In genomic region chr3:172630316-172630715, GRCh38 we compare ENCODE assay signal across 30 cellular contexts.
A peak's percentile ranks its signal among the peaks of the same experiment; 100 is the strongest.
DNase-seq lines count a peak whose midpoint lies in the region; ATAC-seq and TF ChIP-seq lines count a peak whose summit lies in the region.
"Had no signal": no experiment of that assay in that cellular context is flagged by ENCODE, and none has a peak within 500 bp of the region (broad histone marks: within the 10 kb centered on the region; RNA-seq: fewer than 3 reads in every experiment).

No MANE protein-coding gene starts in this region.

- POLR2A ChIA-PET in CD8-positive, alpha-beta T cell (lab: Charles Lee): no interaction called here

- no peaks in the 10 kb centered on the region for H3K27me3 ChIP-seq in CD8-positive, alpha-beta T cell (ENCODE audit: insufficient read depth, low read length)
- no peaks in the 10 kb centered on the region for H3K27me3 ChIP-seq in left ventricle myocardium inferior (ENCODE audit: low read depth)
- H3K27me3 ChIP-seq in tibial nerve: no peaks in the 10 kb centered on the region
- H3K27me3 ChIP-seq: hepatocyte, stomach had no signal

- CTCF ChIA-PET in CD8-positive, alpha-beta T cell (lab: Charles Lee): no interaction called here

- H3K27ac ChIP-seq in CD8-positive, alpha-beta T cell (ENCODE audit: low read depth, low read length): no peak overlapping the region
- H3K27ac ChIP-seq in left ventricle myocardium inferior (replicated peaks): peak overlapping the region; percentile 39
- peak overlapping the region in 2 of 4 donors; percentile 38 to 39 for H3K27ac ChIP-seq in tibial nerve
- H3K27ac ChIP-seq: C4-2B, coronary artery, epithelial cell of prostate, hepatocyte, parathyroid adenoma, stomach had no signal

- no peak overlapping the region for H3K4me3 Mint-ChIP-seq in CD8-positive, alpha-beta T cell
- H3K4me3 Mint-ChIP-seq in endothelial cell (ENCODE audit: unreplicated experiment): no peak overlapping the region
- H3K4me3 Mint-ChIP-seq: activated naive CD8-positive, alpha-beta T cell treated with anti-CD3 and anti-CD28 coated beads, Interleukin-2, amount 50 U/mL, for 24 hours; activated T-cell treated with anti-CD3 and anti-CD28 coated beads, Interleukin-2, amount 50 U/mL, for 24 hours; T-helper 17 cell had no signal

- H3K9me3 Mint-ChIP-seq in CD8-positive, alpha-beta T cell: no peaks in the 10 kb centered on the region
- H3K9me3 Mint-ChIP-seq in endothelial cell (ENCODE audit: unreplicated experiment): no peaks in the 10 kb centered on the region
- H3K9me3 Mint-ChIP-seq: activated naive CD8-positive, alpha-beta T cell treated with anti-CD3 and anti-CD28 coated beads, Interleukin-2, amount 50 U/mL, for 24 hours; activated T-cell treated with anti-CD3 and anti-CD28 coated beads, Interleukin-2, amount 50 U/mL, for 24 hours had no signal

- no peaks in the 10 kb centered on the region for H3K4me1 ChIP-seq in CD8-positive, alpha-beta T cell (ENCODE audit: insufficient read depth, low read length)
- H3K4me1 ChIP-seq in left ventricle myocardium inferior: peaks cover 41% of the 10 kb centered on the region
- H3K4me1 ChIP-seq in tibial nerve: peaks cover 0 to 15% (median 0%) of the 10 kb centered on the region in 4 donors
- H3K4me1 ChIP-seq: Caco-2, parathyroid adenoma had no signal

- H3K36me3 ChIP-seq in CD8-positive, alpha-beta T cell (ENCODE audit: insufficient read depth, low read length): no peaks in the 10 kb centered on the region
- H3K36me3 ChIP-seq in left ventricle myocardium inferior (peaks cover 28% of the 10 kb centered on the region), tibial nerve (peaks cover 0 to 19% (median 0%) of the 10 kb centered on the region in 3 donors)

- no peaks in the 10 kb centered on the region for H3K27me3 Mint-ChIP-seq in CD8-positive, alpha-beta T cell (ENCODE audit: low read depth)
- H3K27me3 Mint-ChIP-seq in endothelial cell (ENCODE audit: unreplicated experiment): no peaks in the 10 kb centered on the region
- H3K27me3 Mint-ChIP-seq: activated naive CD8-positive, alpha-beta T cell treated with anti-CD3 and anti-CD28 coated beads, Interleukin-2, amount 50 U/mL, for 24 hours; activated T-cell treated with anti-CD3 and anti-CD28 coated beads, Interleukin-2, amount 50 U/mL, for 24 hours had no signal

- no peak for DNase-seq in CD8-positive, alpha-beta T cell
- DNase-seq in NCI-H446 treated with DMSO at 0.1 percent for 48 hours (lab: John Stamatoyannopoulos, UW) (peak; percentile 28), left ventricle myocardium inferior (no peak), sciatic nerve (ENCODE audit: low spot score) (no peak), endothelial cell (ENCODE audit: low spot score) (no peak), tibial nerve (ENCODE audit: low spot score in 2 of 2) (no peak)
- DNase-seq: activated CD4-positive, CD25-positive, alpha-beta regulatory T cell; activated gamma-delta T cell treated with Interleukin-2 at 50 U/mL for 16 hours; activated naive CD8-positive, alpha-beta T cell treated with anti-CD3 and anti-CD28 coated beads, Interleukin-2, amount 50 U/mL, for 24 hours; activated T-cell treated with anti-CD3 and anti-CD28 coated beads, Interleukin-2, amount 50 U/mL, for 24 hours; Caco-2; DND-41; effector CD8-positive, alpha-beta T cell; foreskin melanocyte; GF-D8; IMR-90; mammary epithelial cell; NCI-H146; NCI-H524; PC-3; SHP77; stimulated activated CD8-positive, alpha-beta memory T cell treated with anti-CD3 and anti-CD28 coated beads, Interleukin-4, amount 100 ng/mL, for 48 hours; stomach; T-helper 17 cell had no signal

- no peak for TF ChIP-seq EP300 in tibial nerve (IDR thresholded peaks at IDR 0.05)

- peaks cover 29% of the 10 kb centered on the region for H3K36me3 Mint-ChIP-seq in CD8-positive, alpha-beta T cell
- H3K36me3 Mint-ChIP-seq in endothelial cell (ENCODE audit: low read depth, unreplicated experiment): peaks cover 14% of the 10 kb centered on the region

- H3K4me1 Mint-ChIP-seq in CD8-positive, alpha-beta T cell (ENCODE audit: low read depth): no peaks in the 10 kb centered on the region
- H3K4me1 Mint-ChIP-seq in endothelial cell (ENCODE audit: unreplicated experiment): peaks cover 20% of the 10 kb centered on the region

- H3K27ac Mint-ChIP-seq in CD8-positive, alpha-beta T cell: peak overlapping the region; percentile 25
- H3K27ac Mint-ChIP-seq in endothelial cell (ENCODE audit: unreplicated experiment): no peak overlapping the region
- H3K27ac Mint-ChIP-seq: activated naive CD8-positive, alpha-beta T cell treated with anti-CD3 and anti-CD28 coated beads, Interleukin-2, amount 50 U/mL, for 24 hours; activated T-cell treated with anti-CD3 and anti-CD28 coated beads, Interleukin-2, amount 50 U/mL, for 24 hours; T-helper 17 cell had no signal

- no peak overlapping the region for H3K4me3 ChIP-seq in CD8-positive, alpha-beta T cell (ENCODE audit: low read depth, low read length)
- H3K4me3 ChIP-seq in left ventricle myocardium inferior: no peak overlapping the region
- no peak overlapping the region for H3K4me3 ChIP-seq in tibial nerve
- H3K4me3 ChIP-seq: coronary artery, hepatocyte, stomach had no signal

- intact Hi-C loops in CD8-positive, alpha-beta T cell (cut with DNase I, micrococcal nuclease): no loop called here
- intact Hi-C loops in left ventricle myocardium inferior (cut with micrococcal nuclease): no loop called here
- intact Hi-C loops in sciatic nerve (cut with DNase I): no loop called here

- no peak for TF ChIP-seq CTCF in CD8-positive, alpha-beta T cell (IDR thresholded peaks at IDR 0.05)
- TF ChIP-seq CTCF in left ventricle myocardium inferior (IDR thresholded peaks at IDR 0.05; ENCODE audit: borderline replicate concordance): no peak
- TF ChIP-seq CTCF in endothelial cell (IDR thresholded peaks at IDR 0.05; ENCODE audit: unreplicated experiment): no peak
- no peak for TF ChIP-seq CTCF in tibial nerve (IDR thresholded peaks at IDR 0.05)

- TF ChIP-seq POLR2A in GM18505 (IDR thresholded peaks at IDR 0.05; ENCODE audit: borderline replicate concordance, extremely low read depth, insufficient read depth, insufficient read length) (no peak), tibial nerve (IDR thresholded peaks at IDR 0.05) (no peak)

- no peaks in the 10 kb centered on the region for H3K9me3 ChIP-seq in CD8-positive, alpha-beta T cell (ENCODE audit: low read length)
- H3K9me3 ChIP-seq in left ventricle myocardium inferior (replicated peaks) (no peaks in the 10 kb centered on the region), tibial nerve (no peaks in the 10 kb centered on the region)
- H3K9me3 ChIP-seq: Caco-2, stomach had no signal

- WGBS in tibial nerve, 2 donors: 40 to 50% methylated on average over 1 of the region's 1 CpG

- ATAC-seq in CD8-positive, alpha-beta T cell: no peak
- ATAC-seq in sciatic nerve (peak; percentile 39), GM18505 (IDR thresholded peaks at IDR 0.05; ENCODE audit: unreplicated experiment) (no peak)
- ATAC-seq: activated naive CD8-positive, alpha-beta T cell treated with anti-CD3 and anti-CD28 coated beads, Interleukin-2, amount 50 U/mL, for 24 hours; PC-3; T-helper 17 cell had no signal
